In the genomic region with DNA sequence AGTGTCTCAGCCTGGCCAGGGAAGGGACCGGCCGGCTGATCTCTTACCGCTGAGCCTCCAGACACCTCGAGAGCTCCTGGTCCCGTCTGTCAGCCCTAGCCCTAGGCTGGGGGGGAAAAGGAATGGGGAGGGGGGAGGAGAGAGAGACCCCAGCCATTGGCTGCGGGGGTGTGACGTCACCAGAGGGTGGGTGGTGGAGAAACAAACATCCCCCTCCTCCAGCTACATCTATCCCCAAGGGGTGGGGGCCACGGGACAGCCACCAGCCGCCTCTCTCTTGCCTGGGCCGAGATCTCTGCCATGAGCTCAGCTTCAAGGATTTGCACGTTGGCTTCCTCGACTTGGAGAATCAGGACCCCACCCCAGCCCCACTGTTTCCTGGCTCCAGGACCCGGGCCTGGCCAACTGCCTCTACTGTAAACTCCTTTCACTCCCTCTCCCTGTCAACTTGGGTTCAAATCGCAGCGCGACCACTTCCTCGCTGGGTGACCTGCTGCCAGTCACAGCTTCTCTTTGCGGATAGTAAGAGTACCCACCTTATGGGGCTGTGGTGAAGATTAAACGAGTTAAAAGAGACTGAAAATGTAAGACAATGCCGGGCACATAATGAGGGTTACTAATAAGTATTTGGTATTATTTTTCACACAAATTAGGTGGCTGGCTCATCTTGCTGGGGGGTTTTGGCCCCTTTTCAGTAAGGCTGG, we compare ENCODE assay signal across 13 cellular contexts. TPM values are rescaled to one million over a fixed set of nuclear protein-coding genes. Genes with fewer than 3 reads are reported as not detected.
DNase-seq lines count a peak whose midpoint lies in the region; ATAC-seq and TF ChIP-seq lines count a peak whose summit lies in the region.
"Had no signal": no experiment of that assay in that cellular context is flagged by ENCODE, and none has a peak within 500 bp of the region (broad histone marks: within the 10 kb centered on the region; RNA-seq: fewer than 3 reads in every experiment).

A gene with protein sequence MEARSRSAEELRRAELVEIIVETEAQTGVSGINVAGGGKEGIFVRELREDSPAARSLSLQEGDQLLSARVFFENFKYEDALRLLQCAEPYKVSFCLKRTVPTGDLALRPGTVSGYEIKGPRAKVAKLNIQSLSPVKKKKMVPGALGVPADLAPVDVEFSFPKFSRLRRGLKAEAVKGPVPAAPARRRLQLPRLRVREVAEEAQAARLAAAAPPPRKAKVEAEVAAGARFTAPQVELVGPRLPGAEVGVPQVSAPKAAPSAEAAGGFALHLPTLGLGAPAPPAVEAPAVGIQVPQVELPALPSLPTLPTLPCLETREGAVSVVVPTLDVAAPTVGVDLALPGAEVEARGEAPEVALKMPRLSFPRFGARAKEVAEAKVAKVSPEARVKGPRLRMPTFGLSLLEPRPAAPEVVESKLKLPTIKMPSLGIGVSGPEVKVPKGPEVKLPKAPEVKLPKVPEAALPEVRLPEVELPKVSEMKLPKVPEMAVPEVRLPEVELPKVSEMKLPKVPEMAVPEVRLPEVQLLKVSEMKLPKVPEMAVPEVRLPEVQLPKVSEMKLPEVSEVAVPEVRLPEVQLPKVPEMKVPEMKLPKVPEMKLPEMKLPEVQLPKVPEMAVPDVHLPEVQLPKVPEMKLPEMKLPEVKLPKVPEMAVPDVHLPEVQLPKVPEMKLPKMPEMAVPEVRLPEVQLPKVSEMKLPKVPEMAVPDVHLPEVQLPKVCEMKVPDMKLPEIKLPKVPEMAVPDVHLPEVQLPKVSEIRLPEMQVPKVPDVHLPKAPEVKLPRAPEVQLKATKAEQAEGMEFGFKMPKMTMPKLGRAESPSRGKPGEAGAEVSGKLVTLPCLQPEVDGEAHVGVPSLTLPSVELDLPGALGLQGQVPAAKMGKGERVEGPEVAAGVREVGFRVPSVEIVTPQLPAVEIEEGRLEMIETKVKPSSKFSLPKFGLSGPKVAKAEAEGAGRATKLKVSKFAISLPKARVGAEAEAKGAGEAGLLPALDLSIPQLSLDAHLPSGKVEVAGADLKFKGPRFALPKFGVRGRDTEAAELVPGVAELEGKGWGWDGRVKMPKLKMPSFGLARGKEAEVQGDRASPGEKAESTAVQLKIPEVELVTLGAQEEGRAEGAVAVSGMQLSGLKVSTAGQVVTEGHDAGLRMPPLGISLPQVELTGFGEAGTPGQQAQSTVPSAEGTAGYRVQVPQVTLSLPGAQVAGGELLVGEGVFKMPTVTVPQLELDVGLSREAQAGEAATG (N-terminal part only) (minus strand): TSS at position 88 of the 704 bp plus-strand sequence. CDS start 5,446 bp downstream, outside the sequence.

- H3K9me3 Mint-ChIP-seq in glutamatergic neuron (ENCODE audit: unreplicated experiment), result peaks cover 4% of the 10 kb centered on the region
- no peaks in the 10 kb centered on the region for H3K9me3 Mint-ChIP-seq in neural crest cell
- no peaks in the 10 kb centered on the region for H3K9me3 Mint-ChIP-seq in activated T-helper 1 cell treated with anti-CD3 and anti-CD28 coated beads, Interleukin-12 subunit alpha, Interleukin-12 subunit beta, Interleukin-2, Interleukin-4 antibody, amounts not matched to agents 30 ng/mL and 10 ng/mL and 1 ng/mL, durations not matched to agents 14 hours and 24 hours and 36 hours
- H3K9me3 Mint-ChIP-seq: CD8-positive, alpha-beta memory T cell had no signal

- peaks cover 14% of the 10 kb centered on the region for H3K4me1 Mint-ChIP-seq in glutamatergic neuron (ENCODE audit: low read depth, unreplicated experiment)
- H3K4me1 Mint-ChIP-seq in neural crest cell, result peaks cover 16% of the 10 kb centered on the region
- peaks cover 14% of the 10 kb centered on the region for H3K4me1 Mint-ChIP-seq in activated T-helper 1 cell treated with anti-CD3 and anti-CD28 coated beads, Interleukin-12 subunit alpha, Interleukin-12 subunit beta, Interleukin-2, Interleukin-4 antibody, amounts not matched to agents 30 ng/mL and 10 ng/mL and 1 ng/mL, durations not matched to agents 14 hours and 24 hours and 36 hours (ENCODE audit: low read depth)

- in situ Hi-C loops in GM13976 (cut with MboI; ENCODE audit: low sequenced_read_pairs, unreplicated experiment), result no loop called here

- intact Hi-C loops in activated T-helper 1 cell treated with anti-CD3 and anti-CD28 coated beads, Interleukin-12 subunit alpha, Interleukin-12 subunit beta, Interleukin-2, Interleukin-4 antibody, amounts not matched to agents 30 ng/mL and 10 ng/mL and 1 ng/mL, durations not matched to agents 14 hours and 24 hours and 36 hours (cut with micrococcal nuclease), result no loop called here

- no peaks in the 10 kb centered on the region for H3K27me3 Mint-ChIP-seq in glutamatergic neuron (ENCODE audit: unreplicated experiment)
- no peaks in the 10 kb centered on the region for H3K27me3 Mint-ChIP-seq in neural crest cell (ENCODE audit: low read depth)
- H3K27me3 Mint-ChIP-seq in activated T-helper 1 cell treated with anti-CD3 and anti-CD28 coated beads, Interleukin-12 subunit alpha, Interleukin-12 subunit beta, Interleukin-2, Interleukin-4 antibody, amounts not matched to agents 30 ng/mL and 10 ng/mL and 1 ng/mL, durations not matched to agents 14 hours and 24 hours and 36 hours (ENCODE audit: insufficient read depth), result peaks cover 3% of the 10 kb centered on the region

- DNase-seq in GM13976 (ENCODE audit: low spot score), result peak; percentile 12
- DNase-seq in NCI-H82 (lab: John Stamatoyannopoulos, UW), result peak; percentile 87
- peak; percentile 76 for DNase-seq in glutamatergic neuron
- no peak for DNase-seq in neural crest cell (ENCODE audit: low read depth, low spot score)
- DNase-seq in occipital lobe (lab: John Stamatoyannopoulos, UW), result no peak
- DNase-seq in NK-92 (lab: John Stamatoyannopoulos, UW; ENCODE audit: unreplicated experiment), result no peak
- DNase-seq in activated T-helper 1 cell treated with anti-CD3 and anti-CD28 coated beads, Interleukin-12 subunit alpha, Interleukin-12 subunit beta, Interleukin-2, Interleukin-4 antibody, amounts not matched to agents 30 ng/mL and 10 ng/mL and 1 ng/mL, durations not matched to agents 14 hours and 24 hours and 36 hours (ENCODE audit: low spot score), result no peak
- DNase-seq: activated CD4-positive, alpha-beta T cell treated with anti-CD3 and anti-CD28 coated beads for 4 hours; CD8-positive, alpha-beta memory T cell; NCI-H774; stimulated activated CD8-positive, alpha-beta memory T cell treated with anti-CD3 and anti-CD28 coated beads, Interleukin-4, amount 100 ng/mL, for 48 hours; SW 1271 had no signal

- H3K4me3 Mint-ChIP-seq in glutamatergic neuron (ENCODE audit: unreplicated experiment) (peak within 1 kb of the TSS; percentile 71), neural crest cell (peak within 1 kb of the TSS; percentile 2)
- H3K4me3 Mint-ChIP-seq in activated T-helper 1 cell treated with anti-CD3 and anti-CD28 coated beads, Interleukin-12 subunit alpha, Interleukin-12 subunit beta, Interleukin-2, Interleukin-4 antibody, amounts not matched to agents 30 ng/mL and 10 ng/mL and 1 ng/mL, durations not matched to agents 14 hours and 24 hours and 36 hours, result no peak within 1 kb of the TSS

- TF ChIP-seq CTCF in GM13976 (IDR thresholded peaks at IDR 0.05; ENCODE audit: borderline replicate concordance, control extremely low read depth, extremely low read depth, insufficient read depth, missing control alignments) (no peak), glutamatergic neuron (IDR thresholded peaks at IDR 0.05; ENCODE audit: partially characterized antibody, unreplicated experiment) (no peak), neural crest cell (conservative IDR thresholded peaks at IDR 0.05) (no peak)

- H3K27ac Mint-ChIP-seq in glutamatergic neuron (ENCODE audit: unreplicated experiment), result no peak within 1 kb of the TSS
- no peak within 1 kb of the TSS for H3K27ac Mint-ChIP-seq in neural crest cell (ENCODE audit: unreplicated experiment)
- no peak within 1 kb of the TSS for H3K27ac Mint-ChIP-seq in activated T-helper 1 cell treated with anti-CD3 and anti-CD28 coated beads, Interleukin-12 subunit alpha, Interleukin-12 subunit beta, Interleukin-2, Interleukin-4 antibody, amounts not matched to agents 30 ng/mL and 10 ng/mL and 1 ng/mL, durations not matched to agents 14 hours and 24 hours and 36 hours

- H3K36me3 Mint-ChIP-seq in glutamatergic neuron (ENCODE audit: unreplicated experiment) (no peaks in the 10 kb centered on the region), neural crest cell (ENCODE audit: low read depth) (no peaks in the 10 kb centered on the region)
- H3K36me3 Mint-ChIP-seq in activated T-helper 1 cell treated with anti-CD3 and anti-CD28 coated beads, Interleukin-12 subunit alpha, Interleukin-12 subunit beta, Interleukin-2, Interleukin-4 antibody, amounts not matched to agents 30 ng/mL and 10 ng/mL and 1 ng/mL, durations not matched to agents 14 hours and 24 hours and 36 hours (ENCODE audit: low read depth), result no peaks in the 10 kb centered on the region
- H3K36me3 Mint-ChIP-seq: CD8-positive, alpha-beta memory T cell had no signal

- ATAC-seq in HG03439 (IDR thresholded peaks at IDR 0.05; ENCODE audit: unreplicated experiment), result no peak

RNA-seq across cellular contexts. Expression of the gene that starts here (rescaled TPM):
- total RNA-seq in glutamatergic neuron (ENCODE audit: unreplicated experiment) (4.7 TPM), neural crest cell (2.8 and 2.9 TPM in 2 replicates), occipital lobe (2.5 TPM)
- 0.99 and 1.7 TPM in 2 replicates for total RNA-seq in activated T-helper 1 cell treated with anti-CD3 and anti-CD28 coated beads, Interleukin-12 subunit alpha, Interleukin-12 subunit beta, Interleukin-2, Interleukin-4 antibody, amounts not matched to agents 30 ng/mL and 10 ng/mL and 1 ng/mL, durations not matched to agents 14 hours and 24 hours and 36 hours

Comparison
In these comparisons a context has a peak if more than half of its experiments do, and no peak if none do; other contexts are left out.
1. DNase-seq: peak in GM13976 (single experiment), NCI-H82 (single experiment) and glutamatergic neuron (single experiment); none in neural crest cell (single experiment), occipital lobe (single experiment), NK-92 (single experiment) and activated T-helper 1 cell treated with anti-CD3 and anti-CD28 coated beads, Interleukin-12 subunit alpha, Interleukin-12 subunit beta, Interleukin-2, Interleukin-4 antibody, amounts not matched to agents 30 ng/mL and 10 ng/mL and 1 ng/mL, durations not matched to agents 14 hours and 24 hours and 36 hours (single experiment).